Comparison of ENCODE assay signal across 8 cellular contexts in the genomic region with DNA sequence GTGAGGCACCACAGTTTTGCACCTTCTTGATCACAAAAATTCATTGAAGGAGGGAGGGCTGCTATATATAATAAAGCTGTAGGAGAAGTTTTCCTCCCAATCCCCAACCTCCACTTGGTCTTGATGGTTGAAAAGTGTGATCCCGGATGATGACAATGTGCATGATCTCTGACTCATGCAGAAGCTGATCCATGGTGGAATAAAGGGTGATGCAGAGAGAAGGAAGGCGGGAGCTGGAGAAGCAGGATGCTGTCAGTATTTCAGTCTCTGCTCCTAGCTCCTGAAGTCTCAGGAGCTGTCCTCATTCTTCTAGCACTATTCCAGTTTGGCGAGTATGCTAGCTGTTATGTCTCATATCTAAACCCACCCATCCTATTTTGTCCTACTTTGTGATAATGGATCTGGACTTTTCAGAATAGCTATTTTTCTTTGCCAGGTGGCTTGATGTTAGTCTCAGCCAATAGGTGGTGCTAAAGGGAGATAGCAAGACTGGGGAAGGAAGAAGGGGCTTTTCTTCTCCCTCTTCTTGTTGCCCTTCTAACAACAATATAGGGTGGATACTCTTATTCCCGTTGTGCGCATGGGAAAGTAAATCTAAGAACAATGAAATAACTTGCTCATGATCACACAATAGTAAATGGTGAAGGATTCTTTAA.
DNase-seq lines count a peak whose midpoint lies in the region; ATAC-seq and TF ChIP-seq lines count a peak whose summit lies in the region.

No MANE protein-coding gene starts in this region.

- no peak for ATAC-seq in gastroesophageal sphincter
- no peak for ATAC-seq in heart right ventricle
- no peak for ATAC-seq in HG02623 (IDR thresholded peaks at IDR 0.05; ENCODE audit: unreplicated experiment)
- no peak for ATAC-seq in HG03460 (IDR thresholded peaks at IDR 0.05; ENCODE audit: unreplicated experiment)

- H3K27me3 ChIP-seq in H9 (ENCODE audit: insufficient read depth, low read length) (no peaks in the 10 kb centered on the region), SU-DHL-6 (ENCODE audit: low read length) (no peaks in the 10 kb centered on the region), gastroesophageal sphincter (no peaks in the 10 kb centered on the region), heart right ventricle (peaks cover 0 to 7% (median 0%) of the 10 kb centered on the region in 7 donors)

- no peak overlapping the region for H4K91ac ChIP-seq in H9 (ENCODE audit: insufficient read length, low read depth, low read length)

- TF ChIP-seq CTCF in CD14-positive monocyte (IDR thresholded peaks at IDR 0.05) (peak; percentile 40), H9 (conservative IDR thresholded peaks at IDR 0.05) (peak; percentile 69), SU-DHL-6 (IDR thresholded peaks at IDR 0.05; ENCODE audit: insufficient read depth, low read length, poor library complexity, severe bottlenecking) (peak; percentile 79), gastroesophageal sphincter (IDR thresholded peaks at IDR 0.05) (peak in 1 of 4 experiments; percentile 14), heart right ventricle (IDR thresholded peaks at IDR 0.05) (peak in 4 of 9 donors; percentile 12 to 33 (median 20))

- H2AK5ac ChIP-seq in H9 (ENCODE audit: insufficient read length, low read length), result no peak overlapping the region

- no peaks in the 10 kb centered on the region for H3K36me3 ChIP-seq in SU-DHL-6 (ENCODE audit: low read length)
- no peaks in the 10 kb centered on the region for H3K36me3 ChIP-seq in gastroesophageal sphincter
- no peaks in the 10 kb centered on the region for H3K36me3 ChIP-seq in heart right ventricle

- H4K20me1 ChIP-seq in H9 (ENCODE audit: control insufficient read depth, insufficient read depth, insufficient read length) (no peaks in the 10 kb centered on the region), SU-DHL-6 (ENCODE audit: low read depth, low read length) (no peaks in the 10 kb centered on the region)

- H3K9me3 Mint-ChIP-seq in CD14-positive monocyte, result peaks cover 0 to 2% (median 0%) of the 10 kb centered on the region in 7 donors
- H3K9me3 Mint-ChIP-seq in H9, result no peaks in the 10 kb centered on the region; a peak in 1 of 5 replicates

- no peak overlapping the region for H3K4me3 Mint-ChIP-seq in CD14-positive monocyte
- H3K4me3 Mint-ChIP-seq in H9, result no peak overlapping the region

- H3K79me1 ChIP-seq in H9 (ENCODE audit: insufficient read depth, low read depth, low read length, poor library complexity, severe bottlenecking), result no peaks in the 10 kb centered on the region

- H3K4me3 ChIP-seq in SU-DHL-6 (ENCODE audit: insufficient read depth, low read length, poor library complexity, severe bottlenecking) (no peak overlapping the region), gastroesophageal sphincter (no peak overlapping the region), heart right ventricle (no peak overlapping the region)

- DNase-seq in CD14-positive monocyte (ENCODE audit: low spot score), result no peak
- no peak for DNase-seq in H9
- DNase-seq in kidney tubule cell (ENCODE audit: low spot score), result peak; percentile 72
- DNase-seq in heart right ventricle, result no peak

- no peaks in the 10 kb centered on the region for H3K4me1 ChIP-seq in H9 (ENCODE audit: insufficient read depth, low read length)
- no peaks in the 10 kb centered on the region for H3K4me1 ChIP-seq in gastroesophageal sphincter
- H3K4me1 ChIP-seq in heart right ventricle, result no peaks in the 10 kb centered on the region

- H3K9me3 ChIP-seq in H9 (ENCODE audit: control insufficient read depth, low read depth, low read length) (no peaks in the 10 kb centered on the region), SU-DHL-6 (ENCODE audit: insufficient read depth, low read length) (no peaks in the 10 kb centered on the region), gastroesophageal sphincter (no peaks in the 10 kb centered on the region), heart right ventricle (peaks cover 0 to 4% (median 0%) of the 10 kb centered on the region in 11 donors)

- no peak overlapping the region for H3K18ac ChIP-seq in H9 (ENCODE audit: insufficient read length, low read depth, low read length)

- H4K5ac ChIP-seq in H9 (ENCODE audit: insufficient read length, low read depth, low read length), result no peak overlapping the region

- no peak overlapping the region for H3K4ac ChIP-seq in H9 (ENCODE audit: low read depth, low read length)

- H3K27ac Mint-ChIP-seq in CD14-positive monocyte, result peak overlapping the region in 5 of 7 donors; percentile 6 to 91 (median 72)
- no peak overlapping the region for H3K27ac Mint-ChIP-seq in H9

- H2BK120ac ChIP-seq in H9 (ENCODE audit: low read depth, low read length, poor library complexity, severe bottlenecking), result peak overlapping the region; percentile 12

- no peak overlapping the region for H2BK5ac ChIP-seq in H9 (ENCODE audit: insufficient read length, low read length)

- no CpG with 5 or more reads among the region's 5 CpGs for WGBS in H9 (ENCODE audit: extremely low coverage, insufficient read length, low lambda C conversion rate)
- 76 to 84% methylated on average over 5 of the region's 5 CpGs for WGBS in gastroesophageal sphincter (ENCODE audit: low coverage in 1 of 2), 2 donors
- 74 to 78% methylated on average over 5 of the region's 5 CpGs for WGBS in heart right ventricle, 2 donors

- H3K79me2 ChIP-seq in H9 (ENCODE audit: insufficient read depth, low read length) (no peaks in the 10 kb centered on the region), SU-DHL-6 (ENCODE audit: insufficient read depth, low read length) (no peaks in the 10 kb centered on the region)

- intact Hi-C loops in CD14-positive monocyte (cut with micrococcal nuclease), result loop anchor here in 1 of 2 donors (5.0 kb wide), 1 partner anchor 620 kb away; no protein-coding TSS in a partner anchor
- intact Hi-C loops in heart right ventricle (cut with DNase I), result no loop called here

- H2BK15ac ChIP-seq in H9 (ENCODE audit: low read depth, low read length), result no peak overlapping the region

- H3K4me2 ChIP-seq in H9 (ENCODE audit: insufficient read depth, insufficient read length, low read length), result no peak overlapping the region
- no peak overlapping the region for H3K4me2 ChIP-seq in SU-DHL-6 (ENCODE audit: low read depth, low read length, poor library complexity, severe bottlenecking)

- H3K14ac ChIP-seq in H9 (ENCODE audit: insufficient read depth, low read length), result no peak overlapping the region

- H3T11ph ChIP-seq in H9 (ENCODE audit: low read length), result no peak overlapping the region

- peaks cover 15% of the 10 kb centered on the region for H3K4me1 Mint-ChIP-seq in CD14-positive monocyte
- no peaks in the 10 kb centered on the region for H3K4me1 Mint-ChIP-seq in H9

- no peak overlapping the region for H2BK20ac ChIP-seq in H9 (ENCODE audit: low read depth, low read length, poor library complexity, severe bottlenecking)

- no peaks in the 10 kb centered on the region for H3K27me3 Mint-ChIP-seq in CD14-positive monocyte (ENCODE audit: low read depth in 3 of 3)
- no peaks in the 10 kb centered on the region for H3K27me3 Mint-ChIP-seq in H9 (ENCODE audit: low read depth)

- no peaks in the 10 kb centered on the region for H3F3A ChIP-seq in SU-DHL-6 (ENCODE audit: insufficient read depth)

- H3K9me2 ChIP-seq in SU-DHL-6 (replicated peaks; ENCODE audit: insufficient read depth, low read length), result no peaks in the 10 kb centered on the region

- H3K36me3 Mint-ChIP-seq in CD14-positive monocyte (no peaks in the 10 kb centered on the region), H9 (ENCODE audit: insufficient read depth in 1 of 3, low read depth in 3 of 3) (no peaks in the 10 kb centered on the region)

- no peak overlapping the region for H3K23ac ChIP-seq in H9 (ENCODE audit: insufficient read length, low read depth, low read length)

- TF ChIP-seq EP300 in gastroesophageal sphincter (IDR thresholded peaks at IDR 0.05), result no peak

- H2AFZ ChIP-seq in H9 (ENCODE audit: low read length) (no peak overlapping the region), SU-DHL-6 (ENCODE audit: low read depth, low read length, severe bottlenecking) (no peak overlapping the region)

- no peaks in the 10 kb centered on the region for H3K23me2 ChIP-seq in H9 (ENCODE audit: insufficient read length, low read depth, low read length, poor library complexity, severe bottlenecking)

- no peak overlapping the region for H2BK12ac ChIP-seq in H9 (ENCODE audit: insufficient read length, low read depth, low read length)

- H4K8ac ChIP-seq in H9 (replicated peaks; ENCODE audit: insufficient read length, low read depth, low read length), result no peak overlapping the region

- TF ChIP-seq POLR2A in gastroesophageal sphincter (IDR thresholded peaks at IDR 0.05), result no peak

- H3K9ac ChIP-seq in H9 (ENCODE audit: extremely low read depth, insufficient read length, low read length) (no peak overlapping the region), SU-DHL-6 (ENCODE audit: low read length) (no peak overlapping the region)

- H3K27ac ChIP-seq in H9 (ENCODE audit: insufficient read length, low read depth, low read length) (no peak overlapping the region), SU-DHL-6 (ENCODE audit: low read depth, low read length) (no peak overlapping the region), gastroesophageal sphincter (no peak overlapping the region), heart right ventricle (no peak overlapping the region)

- no peak overlapping the region for H3K56ac ChIP-seq in H9 (ENCODE audit: insufficient read length, low read depth, low read length)

Comparison
In these comparisons a context has a peak if more than half of its experiments do, and no peak if none do; other contexts are left out.
1. H3K27ac Mint-ChIP-seq: peak in CD14-positive monocyte (5 of 7); none in H9 (0 of 3).